Comparison of ENCODE assay signal across 8 cellular contexts in the genomic region with DNA sequence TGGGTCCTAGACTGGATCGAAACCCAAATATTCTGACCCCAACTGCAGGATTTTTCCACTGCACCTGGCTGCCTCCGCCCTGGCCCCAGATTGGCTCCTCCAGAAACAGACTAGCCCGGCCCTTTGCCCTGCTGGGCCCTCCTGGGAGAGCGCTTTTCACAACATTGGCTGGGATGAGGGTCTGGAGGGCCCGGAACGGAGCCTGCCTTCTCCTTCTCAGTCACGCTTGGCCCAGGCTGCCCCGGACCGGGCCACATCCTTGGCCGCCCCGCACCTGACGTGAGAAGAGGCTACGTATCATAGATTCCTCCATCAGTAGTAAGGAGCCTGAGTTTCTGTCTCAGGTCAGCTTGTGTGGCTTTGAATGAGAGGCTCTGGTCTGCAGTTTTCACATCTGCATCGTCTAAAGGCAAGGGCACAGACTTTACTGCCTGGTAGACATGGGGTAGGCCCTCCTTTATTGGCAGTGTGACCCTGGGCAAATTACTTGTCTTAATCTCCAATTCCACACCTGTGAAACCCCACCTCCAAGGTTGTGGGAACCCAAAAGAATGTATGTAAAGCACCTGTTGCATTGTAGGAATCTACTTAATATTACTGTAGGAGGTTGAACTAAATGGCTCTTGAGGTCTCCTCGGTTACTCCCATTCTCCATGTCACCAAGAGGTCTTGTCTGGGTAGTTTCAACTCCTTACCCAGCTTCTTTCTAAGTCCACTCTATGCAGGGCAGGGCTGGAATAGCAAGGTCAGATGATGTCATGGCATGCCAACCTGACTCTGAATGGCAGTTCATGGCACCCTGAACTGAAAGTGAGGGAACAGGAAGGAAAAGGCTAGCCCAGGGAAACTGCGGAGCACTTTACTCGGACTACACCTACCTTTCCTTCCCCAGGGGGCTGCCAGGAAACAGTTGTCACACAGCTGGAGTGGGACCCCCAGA. TPM values are rescaled to one million over a fixed set of nuclear protein-coding genes. Genes with fewer than 3 reads are reported as not detected.
DNase-seq lines count a peak whose midpoint lies in the region; ATAC-seq and TF ChIP-seq lines count a peak whose summit lies in the region.

No MANE protein-coding gene starts in this region.

- H3K27me3 ChIP-seq in OCI-LY3 (ENCODE audit: low read depth, low read length) (no peaks in the 10 kb centered on the region), ectodermal cell (ENCODE audit: control insufficient read depth, insufficient read depth, low read length, poor library complexity, severe bottlenecking) (no peaks in the 10 kb centered on the region), mononuclear cell (ENCODE audit: insufficient read depth, low read length) (no peaks in the 10 kb centered on the region)

- no peak for DNase-seq in CD14-positive monocyte (ENCODE audit: low spot score)
- DNase-seq in AG20443 (ENCODE audit: low spot score): no peak
- no peak for DNase-seq in superior temporal gyrus (ENCODE audit: extremely low spot score)
- DNase-seq in activated effector memory CD4-positive, alpha-beta T cell treated with Interleukin-2 at 50 U/mL for 16 hours: no peak

- H3K9me3 ChIP-seq in OCI-LY3 (ENCODE audit: insufficient read depth, low read length) (no peaks in the 10 kb centered on the region), ectodermal cell (ENCODE audit: control insufficient read depth, low read length) (no peaks in the 10 kb centered on the region), mononuclear cell (ENCODE audit: low read depth, low read length) (no peaks in the 10 kb centered on the region)

- H3K36me3 ChIP-seq in OCI-LY3 (replicated peaks; ENCODE audit: low read depth, low read length) (peaks cover 3% of the 10 kb centered on the region), ectodermal cell (ENCODE audit: control insufficient read depth, insufficient read depth, low read length) (no peaks in the 10 kb centered on the region)

- H4K20me1 ChIP-seq in OCI-LY3 (ENCODE audit: insufficient read depth, low read length): peaks cover 19% of the 10 kb centered on the region; the same call in 1 of the 2 replicates

- H2AFZ ChIP-seq in OCI-LY3 (ENCODE audit: low read depth, low read length): peak overlapping the region; percentile 90

- H3K27ac ChIP-seq in OCI-LY3 (ENCODE audit: low read length): peak overlapping the region; percentile 42
- H3K27ac ChIP-seq in ectodermal cell (ENCODE audit: insufficient read depth, low read depth, low read length, poor library complexity, severe bottlenecking): peak overlapping the region; percentile 62

- ATAC-seq in GM21717 (IDR thresholded peaks at IDR 0.05; ENCODE audit: unreplicated experiment): peak; percentile 18

- H3K4me1 ChIP-seq in OCI-LY3 (ENCODE audit: low read length): peaks cover 33% of the 10 kb centered on the region
- H3K4me1 ChIP-seq in ectodermal cell (ENCODE audit: control insufficient read depth, insufficient read depth, low read length): peaks cover 26% of the 10 kb centered on the region
- H3K4me1 ChIP-seq in mononuclear cell (ENCODE audit: insufficient read depth, low read length): peaks cover 58% of the 10 kb centered on the region

- peaks cover 0 to 2% (median 0%) of the 10 kb centered on the region in 3 donors for H3K27me3 Mint-ChIP-seq in CD14-positive monocyte (ENCODE audit: low read depth in 3 of 3)

- H3K36me3 Mint-ChIP-seq in CD14-positive monocyte: peaks cover 5 to 9% of the 10 kb centered on the region in 2 donors

- peak overlapping the region in 6 of 7 donors; percentile 43 to 95 (median 83) for H3K27ac Mint-ChIP-seq in CD14-positive monocyte

- peaks cover 46% of the 10 kb centered on the region for H3K4me1 Mint-ChIP-seq in CD14-positive monocyte

- H3K4me3 Mint-ChIP-seq in CD14-positive monocyte: peak overlapping the region; percentile 92 to 99

- H3K4me3 ChIP-seq in OCI-LY3 (ENCODE audit: low read length) (peak overlapping the region; percentile 88), ectodermal cell (ENCODE audit: insufficient read depth, low read depth, low read length) (peak overlapping the region; percentile 90), mononuclear cell (ENCODE audit: low read length) (peak overlapping the region; percentile 63)

- intact Hi-C loops in CD14-positive monocyte (cut with micrococcal nuclease): loop anchor here (2.0 to 10.0 kb wide), 2 partner anchors 53 to 57 kb away; a partner anchor contains a TSS

- 52 to 57% methylated on average over 17 of the region's 17 CpGs for whole genome bisulfite sequencing in ectodermal cell, 2 experiments

- peaks cover 0 to 2% (median 0%) of the 10 kb centered on the region in 7 donors for H3K9me3 Mint-ChIP-seq in CD14-positive monocyte

- H3K9ac ChIP-seq in OCI-LY3 (ENCODE audit: low read length): peak overlapping the region; percentile 77

- H3K79me2 ChIP-seq in OCI-LY3 (ENCODE audit: low read length): peaks cover 29% of the 10 kb centered on the region

- peak overlapping the region; percentile 87 for H3K4me2 ChIP-seq in OCI-LY3 (ENCODE audit: low read length)

- TF ChIP-seq CTCF in CD14-positive monocyte (IDR thresholded peaks at IDR 0.05): no peak
- TF ChIP-seq CTCF in OCI-LY3 (IDR thresholded peaks at IDR 0.05; ENCODE audit: low read depth, low read length): no peak

RNA-seq across cellular contexts. Expression of a gene that starts 0.7 kb away (rescaled TPM):
- not detected for polyA plus RNA-seq in CD14-positive monocyte
- polyA plus RNA-seq in ectodermal cell (2013, experiment 1 of 4): not detected
- polyA plus RNA-seq in ectodermal cell (2013, experiment 2 of 4): not detected
- polyA plus RNA-seq in ectodermal cell (2013, experiment 3 of 4): not detected
- polyA plus RNA-seq in ectodermal cell (2013, experiment 4 of 4): not detected
- total RNA-seq in mononuclear cell: not detected

RNA-seq across cellular contexts. Expression of a gene that starts 0.8 kb away (rescaled TPM):
- 10 to 100 TPM in 1 of 2 donors, 1 to 10 TPM in 1; 9.4 to 11.8 TPM for polyA plus RNA-seq in CD14-positive monocyte
- polyA plus RNA-seq in ectodermal cell (2013, experiment 1 of 4): 65.4 TPM
- 71.6 TPM for polyA plus RNA-seq in ectodermal cell (2013, experiment 2 of 4)
- 50.4 TPM for polyA plus RNA-seq in ectodermal cell (2013, experiment 3 of 4)
- polyA plus RNA-seq in ectodermal cell (2013, experiment 4 of 4): 54.5 TPM
- 57.3 TPM for total RNA-seq in mononuclear cell

RNA-seq across cellular contexts. Expression of a gene that starts 9.8 kb away (rescaled TPM):
- polyA plus RNA-seq in CD14-positive monocyte: not detected
- 21.1 TPM for polyA plus RNA-seq in ectodermal cell (2013, experiment 1 of 4)
- 13.8 TPM for polyA plus RNA-seq in ectodermal cell (2013, experiment 2 of 4)
- 11.4 TPM for polyA plus RNA-seq in ectodermal cell (2013, experiment 3 of 4)
- polyA plus RNA-seq in ectodermal cell (2013, experiment 4 of 4): 15.6 TPM
- 10.7 TPM for total RNA-seq in mononuclear cell

RNA-seq across cellular contexts. Expression of a gene that starts 34.6 kb away (rescaled TPM):
- not detected for polyA plus RNA-seq in CD14-positive monocyte
- not detected for polyA plus RNA-seq in ectodermal cell (2013, experiment 1 of 4)
- polyA plus RNA-seq in ectodermal cell (2013, experiment 2 of 4): not detected
- polyA plus RNA-seq in ectodermal cell (2013, experiment 3 of 4): not detected
- polyA plus RNA-seq in ectodermal cell (2013, experiment 4 of 4): not detected
- 0.94 TPM for total RNA-seq in mononuclear cell

RNA-seq across cellular contexts. Expression of a gene that starts 52.4 kb away (rescaled TPM):
- 10 to 100 TPM; 48.4 to 48.8 TPM for polyA plus RNA-seq in CD14-positive monocyte
- 161 TPM for polyA plus RNA-seq in ectodermal cell (2013, experiment 1 of 4)
- 154 TPM for polyA plus RNA-seq in ectodermal cell (2013, experiment 2 of 4)
- 119 TPM for polyA plus RNA-seq in ectodermal cell (2013, experiment 3 of 4)
- polyA plus RNA-seq in ectodermal cell (2013, experiment 4 of 4): 136 TPM
- total RNA-seq in mononuclear cell: 54.9 TPM
